1 cellular context compared by ENCODE assay signal in genomic region chr4:8225704-8226443, GRCh38.
TF ChIP-seq lines count a peak whose summit lies in the region.

No MANE protein-coding gene starts in this region.

TF ChIP-seq in HepG2, 621 proteins besides CTCF, POLR2A, EP300 and RAD21 (continued from another document and continues in another):
- TF ChIP-seq, protein P1, sequence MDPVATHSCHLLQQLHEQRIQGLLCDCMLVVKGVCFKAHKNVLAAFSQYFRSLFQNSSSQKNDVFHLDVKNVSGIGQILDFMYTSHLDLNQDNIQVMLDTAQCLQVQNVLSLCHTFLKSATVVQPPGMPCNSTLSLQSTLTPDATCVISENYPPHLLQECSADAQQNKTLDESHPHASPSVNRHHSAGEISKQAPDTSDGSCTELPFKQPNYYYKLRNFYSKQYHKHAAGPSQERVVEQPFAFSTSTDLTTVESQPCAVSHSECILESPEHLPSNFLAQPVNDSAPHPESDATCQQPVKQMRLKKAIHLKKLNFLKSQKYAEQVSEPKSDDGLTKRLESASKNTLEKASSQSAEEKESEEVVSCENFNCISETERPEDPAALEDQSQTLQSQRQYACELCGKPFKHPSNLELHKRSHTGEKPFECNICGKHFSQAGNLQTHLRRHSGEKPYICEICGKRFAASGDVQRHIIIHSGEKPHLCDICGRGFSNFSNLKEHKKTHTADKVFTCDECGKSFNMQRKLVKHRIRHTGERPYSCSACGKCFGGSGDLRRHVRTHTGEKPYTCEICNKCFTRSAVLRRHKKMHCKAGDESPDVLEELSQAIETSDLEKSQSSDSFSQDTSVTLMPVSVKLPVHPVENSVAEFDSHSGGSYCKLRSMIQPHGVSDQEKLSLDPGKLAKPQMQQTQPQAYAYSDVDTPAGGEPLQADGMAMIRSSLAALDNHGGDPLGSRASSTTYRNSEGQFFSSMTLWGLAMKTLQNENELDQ (CRISPR knock-in tag; IDR thresholded peaks at IDR 0.05; ENCODE audit: borderline replicate concordance) = no peak
- TF ChIP-seq ZNF75D (CRISPR knock-in tag; IDR thresholded peaks at IDR 0.05; ENCODE audit: borderline replicate concordance) (no peak), TCF12 (IDR thresholded peaks at IDR 0.05) (no peak), TCF12 (CRISPR knock-in tag; IDR thresholded peaks at IDR 0.05) (0 out of 2 replicates have a peak, but pooled peaks have one; percentile 38), ZNF740 (CRISPR knock-in tag; IDR thresholded peaks at IDR 0.05) (0 out of 2 replicates have a peak, but pooled peaks have one; percentile 21), ZBTB20 (CRISPR knock-in tag; IDR thresholded peaks at IDR 0.05; ENCODE audit: borderline replicate concordance, low read depth) (no peak), THYN1 (CRISPR knock-in tag; IDR thresholded peaks at IDR 0.05; ENCODE audit: borderline replicate concordance, low read depth) (no peak), ZSCAN29 (CRISPR knock-in tag; conservative IDR thresholded peaks at IDR 0.05) (0 out of 2 replicates have a peak, but pooled peaks have one; percentile 17), ZNF260 (CRISPR knock-in tag; IDR thresholded peaks at IDR 0.05; ENCODE audit: borderline replicate concordance, low read depth) (no peak), ZNF180 (CRISPR knock-in tag; IDR thresholded peaks at IDR 0.05; ENCODE audit: borderline replicate concordance, low read depth) (no peak), MED1 (CRISPR knock-in tag; IDR thresholded peaks at IDR 0.05) (peak; percentile 42; the same call in 1 of the 2 replicates), ISL2 (CRISPR knock-in tag; IDR thresholded peaks at IDR 0.05) (0 out of 2 replicates have a peak, but pooled peaks have one; percentile 33), FOXC1 (CRISPR knock-in tag; IDR thresholded peaks at IDR 0.05; ENCODE audit: borderline replicate concordance) (no peak), ZBTB7B (CRISPR knock-in tag; IDR thresholded peaks at IDR 0.05) (peak; percentile 75), ZNF749 (CRISPR knock-in tag; IDR thresholded peaks at IDR 0.05; ENCODE audit: borderline replicate concordance) (no peak), ZNF670 (CRISPR knock-in tag; IDR thresholded peaks at IDR 0.05; ENCODE audit: borderline replicate concordance) (peak; percentile 39; the same call in 1 of the 2 replicates), ZBTB3 (CRISPR knock-in tag; IDR thresholded peaks at IDR 0.05; ENCODE audit: borderline replicate concordance, low read depth) (no peak), ZNF816 (CRISPR knock-in tag; IDR thresholded peaks at IDR 0.05; ENCODE audit: borderline replicate concordance) (peak; percentile 29; the same call in 1 of the 2 replicates), HDAC1 (CRISPR knock-in tag; IDR thresholded peaks at IDR 0.05) (peak; percentile 59; the same call in 1 of the 2 replicates), HOXA5 (CRISPR knock-in tag; IDR thresholded peaks at IDR 0.05) (0 out of 2 replicates have a peak, but pooled peaks have one; percentile 31), CREM (IDR thresholded peaks at IDR 0.05) (peak; percentile 33; the same call in 1 of the 2 replicates), CREM (CRISPR knock-in tag; IDR thresholded peaks at IDR 0.05) (no peak), ZNF569 (CRISPR knock-in tag; IDR thresholded peaks at IDR 0.05; ENCODE audit: borderline replicate concordance) (no peak), NPAS2 (CRISPR knock-in tag; IDR thresholded peaks at IDR 0.05; ENCODE audit: borderline replicate concordance) (no peak), MTF2 (CRISPR knock-in tag; IDR thresholded peaks at IDR 0.05; ENCODE audit: borderline replicate concordance) (no peak), ZNF563 (CRISPR knock-in tag; IDR thresholded peaks at IDR 0.05) (no peak), ATM (IDR thresholded peaks at IDR 0.05; ENCODE audit: borderline replicate concordance) (no peak), TARDBP (CRISPR knock-in tag; IDR thresholded peaks at IDR 0.05) (peak; percentile 52; the same call in 1 of the 2 replicates), XRCC5 (optimal IDR thresholded peaks at IDR 0.05; ENCODE audit: low read length) (peak; percentile 55), ZBTB10 (CRISPR knock-in tag; IDR thresholded peaks at IDR 0.05; ENCODE audit: borderline replicate concordance) (no peak), ZBTB26 (CRISPR knock-in tag; IDR thresholded peaks at IDR 0.05; ENCODE audit: borderline replicate concordance) (no peak; the same call in 1 of the 2 replicates), GABPB1 (CRISPR knock-in tag; IDR thresholded peaks at IDR 0.05) (no peak), POGZ (CRISPR knock-in tag; IDR thresholded peaks at IDR 0.05) (no peak), ZNF513 (CRISPR knock-in tag; conservative IDR thresholded peaks at IDR 0.05) (no peak), MTERF4 (CRISPR knock-in tag; IDR thresholded peaks at IDR 0.05) (no peak), KDM5A (IDR thresholded peaks at IDR 0.05; ENCODE audit: borderline replicate concordance, low read length) (peak; percentile 18; the same call in 1 of the 2 replicates), EZH2 (conservative IDR thresholded peaks at IDR 0.05; ENCODE audit: low read depth, low read length) (no peak), ZNF775 (CRISPR knock-in tag; IDR thresholded peaks at IDR 0.05; ENCODE audit: borderline replicate concordance) (no peak), HHEX (CRISPR knock-in tag; IDR thresholded peaks at IDR 0.05) (no peak), ZNF382 (CRISPR knock-in tag; IDR thresholded peaks at IDR 0.05; ENCODE audit: borderline replicate concordance) (no peak), ZFP90 (CRISPR knock-in tag; IDR thresholded peaks at IDR 0.05; ENCODE audit: borderline replicate concordance) (no peak), KDM1A (CRISPR knock-in tag; IDR thresholded peaks at IDR 0.05) (no peak), TMF1 (CRISPR knock-in tag; IDR thresholded peaks at IDR 0.05; ENCODE audit: low read depth) (no peak), PAXIP1 (CRISPR knock-in tag; conservative IDR thresholded peaks at IDR 0.05) (peak; percentile 90)
- TF ChIP-seq, protein P2, sequence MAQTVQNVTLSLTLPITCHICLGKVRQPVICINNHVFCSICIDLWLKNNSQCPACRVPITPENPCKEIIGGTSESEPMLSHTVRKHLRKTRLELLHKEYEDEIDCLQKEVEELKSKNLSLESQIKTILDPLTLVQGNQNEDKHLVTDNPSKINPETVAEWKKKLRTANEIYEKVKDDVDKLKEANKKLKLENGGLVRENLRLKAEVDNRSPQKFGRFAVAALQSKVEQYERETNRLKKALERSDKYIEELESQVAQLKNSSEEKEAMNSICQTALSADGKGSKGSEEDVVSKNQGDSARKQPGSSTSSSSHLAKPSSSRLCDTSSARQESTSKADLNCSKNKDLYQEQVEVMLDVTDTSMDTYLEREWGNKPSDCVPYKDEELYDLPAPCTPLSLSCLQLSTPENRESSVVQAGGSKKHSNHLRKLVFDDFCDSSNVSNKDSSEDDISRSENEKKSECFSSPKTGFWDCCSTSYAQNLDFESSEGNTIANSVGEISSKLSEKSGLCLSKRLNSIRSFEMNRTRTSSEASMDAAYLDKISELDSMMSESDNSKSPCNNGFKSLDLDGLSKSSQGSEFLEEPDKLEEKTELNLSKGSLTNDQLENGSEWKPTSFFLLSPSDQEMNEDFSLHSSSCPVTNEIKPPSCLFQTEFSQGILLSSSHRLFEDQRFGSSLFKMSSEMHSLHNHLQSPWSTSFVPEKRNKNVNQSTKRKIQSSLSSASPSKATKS (CRISPR knock-in tag; IDR thresholded peaks at IDR 0.05) = no peak
- TF ChIP-seq, protein P3, sequence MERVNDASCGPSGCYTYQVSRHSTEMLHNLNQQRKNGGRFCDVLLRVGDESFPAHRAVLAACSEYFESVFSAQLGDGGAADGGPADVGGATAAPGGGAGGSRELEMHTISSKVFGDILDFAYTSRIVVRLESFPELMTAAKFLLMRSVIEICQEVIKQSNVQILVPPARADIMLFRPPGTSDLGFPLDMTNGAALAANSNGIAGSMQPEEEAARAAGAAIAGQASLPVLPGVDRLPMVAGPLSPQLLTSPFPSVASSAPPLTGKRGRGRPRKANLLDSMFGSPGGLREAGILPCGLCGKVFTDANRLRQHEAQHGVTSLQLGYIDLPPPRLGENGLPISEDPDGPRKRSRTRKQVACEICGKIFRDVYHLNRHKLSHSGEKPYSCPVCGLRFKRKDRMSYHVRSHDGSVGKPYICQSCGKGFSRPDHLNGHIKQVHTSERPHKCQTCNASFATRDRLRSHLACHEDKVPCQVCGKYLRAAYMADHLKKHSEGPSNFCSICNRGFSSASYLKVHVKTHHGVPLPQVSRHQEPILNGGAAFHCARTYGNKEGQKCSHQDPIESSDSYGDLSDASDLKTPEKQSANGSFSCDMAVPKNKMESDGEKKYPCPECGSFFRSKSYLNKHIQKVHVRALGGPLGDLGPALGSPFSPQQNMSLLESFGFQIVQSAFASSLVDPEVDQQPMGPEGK (CRISPR knock-in tag; IDR thresholded peaks at IDR 0.05) = peak; percentile 95
- TF ChIP-seq, protein P4, sequence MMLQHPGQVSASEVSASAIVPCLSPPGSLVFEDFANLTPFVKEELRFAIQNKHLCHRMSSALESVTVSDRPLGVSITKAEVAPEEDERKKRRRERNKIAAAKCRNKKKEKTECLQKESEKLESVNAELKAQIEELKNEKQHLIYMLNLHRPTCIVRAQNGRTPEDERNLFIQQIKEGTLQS (CRISPR knock-in tag; IDR thresholded peaks at IDR 0.05) = no peak
